Comparison of ENCODE assay signal across 13 cellular contexts in the genomic region with DNA sequence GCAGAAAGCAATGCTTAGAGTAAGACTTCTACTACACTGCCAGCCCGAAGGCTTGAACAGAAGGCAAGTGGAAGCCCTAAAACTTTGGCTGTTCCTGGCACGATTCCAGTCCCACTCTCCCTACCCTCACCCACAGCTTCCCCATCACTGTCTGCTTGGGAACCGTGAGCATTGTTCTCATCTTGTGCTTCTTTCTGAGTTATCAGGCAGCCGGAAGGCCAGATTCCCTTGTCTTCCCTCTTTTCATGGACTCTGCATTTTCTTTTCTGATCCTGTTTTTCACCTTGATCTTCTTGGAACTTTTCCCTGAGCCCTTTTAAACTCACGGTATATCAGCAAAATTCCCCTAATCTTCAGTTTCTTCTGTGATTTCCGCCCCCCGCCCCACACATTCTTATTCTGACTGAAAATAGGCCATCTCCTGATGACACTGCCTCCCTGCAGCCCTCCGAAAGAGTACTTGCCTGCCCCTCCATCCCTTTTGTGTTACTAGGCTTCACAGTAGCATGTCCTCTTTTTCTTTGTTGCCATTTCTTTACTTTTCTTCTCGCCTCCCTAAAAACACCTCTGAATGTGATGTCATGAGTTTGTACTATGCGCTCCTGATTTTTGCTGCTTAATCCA. TPM values are rescaled to one million over a fixed set of nuclear protein-coding genes. Genes with fewer than 3 reads are reported as not detected.
DNase-seq lines count a peak whose midpoint lies in the region; ATAC-seq, FAIRE-seq and TF ChIP-seq lines count a peak whose summit lies in the region.
"Had no signal": no experiment of that assay in that cellular context is flagged by ENCODE, and none has a peak within 500 bp of the region (broad histone marks: within the 10 kb centered on the region; RNA-seq: fewer than 3 reads in every experiment).

No MANE protein-coding gene starts in this region.

- H3K9me3 ChIP-seq in H9 (ENCODE audit: control insufficient read depth, low read depth, low read length): no peaks in the 10 kb centered on the region
- H3K9me3 ChIP-seq in GM12878 (replicated peaks; ENCODE audit: control insufficient read depth, insufficient read depth, low read length): no peaks in the 10 kb centered on the region
- no peaks in the 10 kb centered on the region for H3K9me3 ChIP-seq in neutrophil
- H3K9me3 ChIP-seq in hepatocyte (ENCODE audit: low read depth): no peaks in the 10 kb centered on the region

- intact Hi-C loops in activated CD8-positive, alpha-beta T cell treated with anti-CD3 and anti-CD28 coated beads for 36 hours (cut with micrococcal nuclease): no loop called here
- intact Hi-C loops in GM12878 (cut with micrococcal nuclease; ENCODE audit: unreplicated experiment): no loop called here

- H2AFZ ChIP-seq in H9 (ENCODE audit: low read length) (no peak overlapping the region), GM12878 (ENCODE audit: control insufficient read depth, low read depth, low read length) (no peak overlapping the region), hepatocyte (no peak overlapping the region)

- no CpG with 5 or more reads among the region's 10 CpGs for WGBS in H9 (ENCODE audit: extremely low coverage, insufficient read length, low lambda C conversion rate)
- WGBS in GM12878 (ENCODE audit: insufficient coverage, insufficient replicate concordance, low lambda C conversion rate, missing lambda C conversion rate): 41% methylated on average over 10 of the region's 10 CpGs
- WGBS in hepatocyte (ENCODE audit: low lambda C conversion rate, missing lambda C conversion rate): 72% methylated on average over 10 of the region's 10 CpGs

- no peak overlapping the region for H4K8ac ChIP-seq in H9 (replicated peaks; ENCODE audit: insufficient read length, low read depth, low read length)

- peak; percentile 69 for FAIRE-seq in GM12878 (lab: Jason Lieb, UNC)

- H3K27me3 ChIP-seq in H9 (ENCODE audit: insufficient read depth, low read length): no peaks in the 10 kb centered on the region
- H3K27me3 ChIP-seq in GM12878 (replicated peaks in 1 of 2; ENCODE audit: control insufficient read depth in 2 of 2, insufficient read depth in 2 of 2, low read length in 1 of 2): no peaks in the 10 kb centered on the region
- H3K27me3 ChIP-seq in neutrophil: no peaks in the 10 kb centered on the region
- no peaks in the 10 kb centered on the region for H3K27me3 ChIP-seq in hepatocyte

- no peak overlapping the region for H3K18ac ChIP-seq in H9 (ENCODE audit: insufficient read length, low read depth, low read length)

- H3K23me2 ChIP-seq in H9 (ENCODE audit: insufficient read length, low read depth, low read length, poor library complexity, severe bottlenecking): peaks cover 2% of the 10 kb centered on the region

- no peak overlapping the region for H3K9ac ChIP-seq in H9 (ENCODE audit: extremely low read depth, insufficient read length, low read length)
- no peak overlapping the region for H3K9ac ChIP-seq in GM12878 (ENCODE audit: control insufficient read depth, insufficient read depth, low read length)

- no peak overlapping the region for H2BK12ac ChIP-seq in H9 (ENCODE audit: insufficient read length, low read depth, low read length)

- H3K4me1 ChIP-seq in H9 (ENCODE audit: insufficient read depth, low read length) (peaks cover 6% of the 10 kb centered on the region; the same call in 1 of the 2 replicates), GM12878 (ENCODE audit: control insufficient read depth, insufficient read depth, low read length) (peaks cover 15% of the 10 kb centered on the region), neutrophil (ENCODE audit: control insufficient read depth in 1 of 2, insufficient read depth in 1 of 2, low read depth in 1 of 2, low read length in 1 of 2) (peaks cover 55 to 64% of the 10 kb centered on the region in 2 experiments), hepatocyte (ENCODE audit: insufficient read depth) (no peaks in the 10 kb centered on the region)

- peaks cover 6% of the 10 kb centered on the region for H3K36me3 Mint-ChIP-seq in activated CD8-positive, alpha-beta T cell treated with anti-CD3 and anti-CD28 coated beads for 36 hours (ENCODE audit: low read depth)
- H3K36me3 Mint-ChIP-seq in activated CD8-positive, alpha-beta T cell treated with anti-CD3 and anti-CD28 coated beads, Interleukin-2, amount 10 ng/mL, durations not matched to agents 7 days and 5 days (ENCODE audit: low read depth): peaks cover 7% of the 10 kb centered on the region
- peaks cover 3 to 8% (median 5%) of the 10 kb centered on the region in 3 experiments; a peak in 4 of 7 replicates for H3K36me3 Mint-ChIP-seq in H9 (ENCODE audit: insufficient read depth in 1 of 3, low read depth in 3 of 3)

- DNase-seq in activated CD8-positive, alpha-beta T cell treated with anti-CD3 and anti-CD28 coated beads for 36 hours: peak; percentile 13
- no peak for DNase-seq in activated CD8-positive, alpha-beta T cell treated with anti-CD3 and anti-CD28 coated beads, Interleukin-2, amount 10 ng/mL, durations not matched to agents 7 days and 5 days
- DNase-seq in H9 (no peak), GM12878 (ENCODE audit: low read depth, low spot score) (no peak), hepatocyte (ENCODE audit: low spot score) (no peak)
- DNase-seq: GOT3, KG1, NCI-H345, SHP77 had no signal

- in situ Hi-C loops in GM12878 (cut with MboI): no loop called here

- CTCF ChIA-PET in activated CD8-positive, alpha-beta T cell treated with anti-CD3 and anti-CD28 coated beads for 36 hours (lab: Charles Lee): interaction anchor here (1.0 to 2.6 kb wide), 2 partner anchors 27 to 72 kb away, joined by 3 to 8 read pairs; no protein-coding TSS in a partner anchor
- CTCF ChIA-PET in activated CD8-positive, alpha-beta T cell treated with anti-CD3 and anti-CD28 coated beads, Interleukin-2, amount 10 ng/mL, durations not matched to agents 7 days and 5 days (lab: Charles Lee): no interaction called here
- CTCF ChIA-PET in GM12878 (lab: Yijun Ruan, JAX): interaction anchor here (0.9 to 1.8 kb wide), 4 partner anchors 14 to 56 kb away, joined by 3 to 10 read pairs (median 3); no protein-coding TSS in a partner anchor

- H3K9me2 ChIP-seq in hepatocyte (replicated peaks; ENCODE audit: insufficient read depth): no peaks in the 10 kb centered on the region

- H3K36me3 ChIP-seq in GM12878 (ENCODE audit: control insufficient read depth in 2 of 2, insufficient read depth in 2 of 2, low read length in 1 of 2): peaks cover 0 to 4% of the 10 kb centered on the region in 2 experiments; a peak in 1 of 4 replicates
- no peaks in the 10 kb centered on the region for H3K36me3 ChIP-seq in neutrophil
- H3K36me3 ChIP-seq in hepatocyte (replicated peaks; ENCODE audit: insufficient read depth, low read depth): no peaks in the 10 kb centered on the region

- H2BK20ac ChIP-seq in H9 (ENCODE audit: low read depth, low read length, poor library complexity, severe bottlenecking): no peak overlapping the region

- no peaks in the 10 kb centered on the region for H3K27me3 Mint-ChIP-seq in activated CD8-positive, alpha-beta T cell treated with anti-CD3 and anti-CD28 coated beads for 36 hours
- no peaks in the 10 kb centered on the region for H3K27me3 Mint-ChIP-seq in activated CD8-positive, alpha-beta T cell treated with anti-CD3 and anti-CD28 coated beads, Interleukin-2, amount 10 ng/mL, durations not matched to agents 7 days and 5 days (ENCODE audit: low read depth)
- no peaks in the 10 kb centered on the region for H3K27me3 Mint-ChIP-seq in H9 (ENCODE audit: low read depth)

- no peak overlapping the region for H3T11ph ChIP-seq in H9 (ENCODE audit: low read length)

- no peak overlapping the region for H2BK120ac ChIP-seq in H9 (ENCODE audit: low read depth, low read length, poor library complexity, severe bottlenecking)

- SMC1A ChIA-PET in GM12878 (lab: Charles Lee; ENCODE audit: uncharacterized antibody, unreplicated experiment): no interaction called here

- H3K4me2 ChIP-seq in H9 (ENCODE audit: insufficient read depth, insufficient read length, low read length): peak overlapping the region; percentile 7
- H3K4me2 ChIP-seq in GM12878 (ENCODE audit: control insufficient read depth, insufficient read depth): peak overlapping the region; percentile 66
- H3K4me2 ChIP-seq in hepatocyte: no peak overlapping the region

- no peak overlapping the region for H3K4ac ChIP-seq in H9 (ENCODE audit: low read depth, low read length)

- no peak overlapping the region for H2BK5ac ChIP-seq in H9 (ENCODE audit: insufficient read length, low read length)

- H3K56ac ChIP-seq in H9 (ENCODE audit: insufficient read length, low read depth, low read length): no peak overlapping the region

- peaks cover 8% of the 10 kb centered on the region for H3K79me1 ChIP-seq in H9 (ENCODE audit: insufficient read depth, low read depth, low read length, poor library complexity, severe bottlenecking)

- no peak for ATAC-seq in activated CD8-positive, alpha-beta T cell treated with anti-CD3 and anti-CD28 coated beads for 36 hours
- ATAC-seq in activated CD8-positive, alpha-beta T cell treated with anti-CD3 and anti-CD28 coated beads, Interleukin-2, amount 10 ng/mL, durations not matched to agents 7 days and 5 days: no peak
- peak; percentile 24; the same call in 1 of the 3 replicates for ATAC-seq in GM12878
- no peak for ATAC-seq in GM21381 (IDR thresholded peaks at IDR 0.05; ENCODE audit: unreplicated experiment)
- ATAC-seq in HG02759 (IDR thresholded peaks at IDR 0.05; ENCODE audit: unreplicated experiment): no peak

- no peak overlapping the region for H3K23ac ChIP-seq in H9 (ENCODE audit: insufficient read length, low read depth, low read length)

- no peak for TF ChIP-seq CTCF in activated CD8-positive, alpha-beta T cell treated with anti-CD3 and anti-CD28 coated beads for 36 hours (IDR thresholded peaks at IDR 0.05)
- TF ChIP-seq CTCF in H9 (conservative IDR thresholded peaks at IDR 0.05): no peak
- no peak for TF ChIP-seq CTCF in GM12878 (IDR thresholded peaks at IDR 0.05 in 2 of 3, conservative IDR thresholded peaks at IDR 0.05 in 1 of 3; ENCODE audit: control insufficient read depth in 2 of 3, extremely low read depth in 1 of 3, insufficient read depth in 1 of 3, low read depth in 3 of 3, low read length in 3 of 3)
- TF ChIP-seq CTCF in neutrophil (IDR thresholded peaks at IDR 0.05): no peak
- no peak for TF ChIP-seq CTCF in hepatocyte (IDR thresholded peaks at IDR 0.05; ENCODE audit: poor library complexity)

- H4K91ac ChIP-seq in H9 (ENCODE audit: insufficient read length, low read depth, low read length): no peak overlapping the region

- no peak for TF ChIP-seq RAD21 in GM12878 (IDR thresholded peaks at IDR 0.05; ENCODE audit: insufficient read depth, low read depth, low read length)

- no peak overlapping the region for H2AK5ac ChIP-seq in H9 (ENCODE audit: insufficient read length, low read length)

- no peak for TF ChIP-seq EP300 in GM12878 (IDR thresholded peaks at IDR 0.05; ENCODE audit: borderline replicate concordance in 1 of 2, control insufficient read depth in 1 of 2, low read depth in 2 of 2, low read length in 2 of 2)

- H3K27ac ChIP-seq in H9 (ENCODE audit: insufficient read length, low read depth, low read length) (peak overlapping the region; percentile 22), GM12878 (ENCODE audit: control insufficient read depth, insufficient read depth) (peak overlapping the region; percentile 4; the same call in 1 of the 2 replicates), neutrophil (peak overlapping the region; percentile 71), hepatocyte (no peak overlapping the region)
- H3K27ac ChIP-seq: skin epidermis had no signal

- no peak overlapping the region for H4K5ac ChIP-seq in H9 (ENCODE audit: insufficient read length, low read depth, low read length)

- peaks cover 45% of the 10 kb centered on the region for H3K4me1 Mint-ChIP-seq in activated CD8-positive, alpha-beta T cell treated with anti-CD3 and anti-CD28 coated beads for 36 hours (ENCODE audit: low read depth)
- H3K4me1 Mint-ChIP-seq in activated CD8-positive, alpha-beta T cell treated with anti-CD3 and anti-CD28 coated beads, Interleukin-2, amount 10 ng/mL, durations not matched to agents 7 days and 5 days (ENCODE audit: low read depth): peaks cover 12% of the 10 kb centered on the region
- peaks cover 24 to 30% of the 10 kb centered on the region in 2 experiments for H3K4me1 Mint-ChIP-seq in H9

- H3K4me3 Mint-ChIP-seq in activated CD8-positive, alpha-beta T cell treated with anti-CD3 and anti-CD28 coated beads for 36 hours: no peak overlapping the region
- H3K4me3 Mint-ChIP-seq in activated CD8-positive, alpha-beta T cell treated with anti-CD3 and anti-CD28 coated beads, Interleukin-2, amount 10 ng/mL, durations not matched to agents 7 days and 5 days: no peak overlapping the region
- peak overlapping the region in 1 of 2 experiments; percentile 64; a peak in 2 of 5 replicates for H3K4me3 Mint-ChIP-seq in H9

- no peak overlapping the region for H3K27ac Mint-ChIP-seq in activated CD8-positive, alpha-beta T cell treated with anti-CD3 and anti-CD28 coated beads for 36 hours
- H3K27ac Mint-ChIP-seq in activated CD8-positive, alpha-beta T cell treated with anti-CD3 and anti-CD28 coated beads, Interleukin-2, amount 10 ng/mL, durations not matched to agents 7 days and 5 days: no peak overlapping the region
- peak overlapping the region; percentile 79 to 95 (median 90) for H3K27ac Mint-ChIP-seq in H9

- no peak overlapping the region; the same call in 1 of the 2 replicates for H3K4me3 ChIP-seq in GM12878
- no peak overlapping the region for H3K4me3 ChIP-seq in neutrophil (ENCODE audit: low read depth in 1 of 2, low read length in 1 of 2)
- H3K4me3 ChIP-seq in hepatocyte: no peak overlapping the region
- H3K4me3 ChIP-seq: skin epidermis had no signal

- BruUV-seq in GM12878 (replicated peaks; lab: Mats Ljungman, UMichigan): no TSS peak

- H3K9me3 Mint-ChIP-seq in activated CD8-positive, alpha-beta T cell treated with anti-CD3 and anti-CD28 coated beads for 36 hours: no peaks in the 10 kb centered on the region
- no peaks in the 10 kb centered on the region for H3K9me3 Mint-ChIP-seq in activated CD8-positive, alpha-beta T cell treated with anti-CD3 and anti-CD28 coated beads, Interleukin-2, amount 10 ng/mL, durations not matched to agents 7 days and 5 days (ENCODE audit: insufficient read depth)
- H3K9me3 Mint-ChIP-seq in H9: no peaks in the 10 kb centered on the region

- peaks cover 8% of the 10 kb centered on the region; the same call in 1 of the 2 replicates for H3K79me2 ChIP-seq in H9 (ENCODE audit: insufficient read depth, low read length)
- H3K79me2 ChIP-seq in GM12878 (ENCODE audit: control insufficient read depth, insufficient read depth, low read length): peaks cover 13% of the 10 kb centered on the region
- H3K79me2 ChIP-seq in hepatocyte: peaks cover 100% of the 10 kb centered on the region

- no peaks in the 10 kb centered on the region for H4K20me1 ChIP-seq in H9 (ENCODE audit: control insufficient read depth, insufficient read depth, insufficient read length)
- no peaks in the 10 kb centered on the region; the same call in 1 of the 2 replicates for H4K20me1 ChIP-seq in GM12878 (ENCODE audit: control insufficient read depth, insufficient read depth)
- H4K20me1 ChIP-seq in hepatocyte (ENCODE audit: insufficient read depth, poor library complexity, severe bottlenecking): peaks cover 91% of the 10 kb centered on the region

- POLR2A ChIA-PET in activated CD8-positive, alpha-beta T cell treated with anti-CD3 and anti-CD28 coated beads for 36 hours (lab: Charles Lee): no interaction called here
- POLR2A ChIA-PET in activated CD8-positive, alpha-beta T cell treated with anti-CD3 and anti-CD28 coated beads, Interleukin-2, amount 10 ng/mL, durations not matched to agents 7 days and 5 days (lab: Charles Lee): no interaction called here
- POLR2A ChIA-PET in GM12878 (lab: Charles Lee): no interaction called here

- TF ChIP-seq POLR2A in GM12878 (IDR thresholded peaks at IDR 0.05; ENCODE audit: low read depth, low read length): no peak

- RAD21 ChIA-PET in GM12878 (lab: Charles Lee; ENCODE audit: unreplicated experiment): no interaction called here

- H2BK15ac ChIP-seq in H9 (ENCODE audit: low read depth, low read length): no peak overlapping the region

- H3K14ac ChIP-seq in H9 (ENCODE audit: insufficient read depth, low read length): no peak overlapping the region

RNA-seq across cellular contexts. Expression of a gene that starts 29.9 kb away (rescaled TPM):
- total RNA-seq in activated CD8-positive, alpha-beta T cell treated with anti-CD3 and anti-CD28 coated beads for 36 hours: 10 to 100 TPM; 16.1 to 16.2 TPM
- 10 to 100 TPM; 22.4 to 24.7 TPM for total RNA-seq in activated CD8-positive, alpha-beta T cell treated with anti-CD3 and anti-CD28 coated beads, Interleukin-2, amount 10 ng/mL, durations not matched to agents 7 days and 5 days
- total RNA-seq in H9 (2021) (34.1 and 34.5 TPM in 2 replicates), GM12878 (2014; rRNA removed) (4.1 and 4.3 TPM in 2 replicates), GM12878 (2014; rRNA removed; fragmentation: Illumina TruSeq; extraction: Trizol) (6.5 and 9.4 TPM in 2 replicates), GM12878 (2021) (10.4 and 12.2 TPM in 2 replicates), hepatocyte (27.0 and 30.2 TPM in 2 replicates)
- total RNA-seq in GM12878 (2013; cell fraction: nucleolus; rRNA removed): 26.6 and 29.6 TPM in 2 replicates
- polyA plus RNA-seq in GM12878 (2011; ENCODE audit: low read depth): 4.0 TPM
- polyA plus RNA-seq in GM12878 (2011; rRNA removed) (10.3 and 11.2 TPM in 2 replicates), GM12878 (2014; fragmentation: Illumina TruSeq; extraction: Trizol) (8.1 and 8.6 TPM in 2 replicates), GM12878 (2014; fragmentation: Nextera tagmentation; extraction: Ambion mirVana) (1 to 10 TPM; 1.9 to 2.2 TPM), GM12878 (2014; rRNA removed) (4.8 and 5.0 TPM in 2 replicates), GM12878 (2016; fragmentation: Nextera tagmentation; extraction: Ambion mirVana) (1 to 10 TPM; 1.6 to 1.8 TPM), hepatocyte (9.9 and 12.2 TPM in 2 replicates)
- 5.1 and 7.3 TPM in 2 replicates for polyA plus RNA-seq in GM12878 (2011; cell fraction: cytosol; rRNA removed)
- 9.4 and 13.1 TPM in 2 replicates for polyA plus RNA-seq in GM12878 (2011; cell fraction: nucleus; rRNA removed)
- 4.8 and 6.6 TPM in 2 replicates for polyA plus RNA-seq in GM12878 (2012)
- 11.4 and 11.7 TPM in 2 replicates for polyA minus RNA-seq in GM12878 (2011; rRNA and poly(A)+ RNA removed)
- 4.0 and 5.1 TPM in 2 replicates for polyA minus RNA-seq in GM12878 (2011; cell fraction: cytosol; rRNA and poly(A)+ RNA removed)
- 6.2 and 11.2 TPM in 2 replicates for polyA minus RNA-seq in GM12878 (2011; cell fraction: nucleus; rRNA and poly(A)+ RNA removed)

Comparison
In these comparisons a context has a peak if more than half of its experiments do, and no peak if none do; other contexts are left out.
1. H3K27ac Mint-ChIP-seq: peak in H9 (3 of 3); none in activated CD8-positive, alpha-beta T cell treated with anti-CD3 and anti-CD28 coated beads for 36 hours (single experiment) and activated CD8-positive, alpha-beta T cell treated with anti-CD3 and anti-CD28 coated beads, Interleukin-2, amount 10 ng/mL, durations not matched to agents 7 days and 5 days (single experiment).